Comparison of ENCODE assay signal across 39 cellular contexts in genomic region chr6:118092086-118092485, GRCh38.
"Had no signal": no experiment of that assay in that cellular context is flagged by ENCODE, and none has a peak within 500 bp of the region (broad histone marks: within the 10 kb centered on the region; RNA-seq: fewer than 3 reads in every experiment).

No MANE protein-coding gene starts in this region.

- FAIRE-seq: astrocyte, bronchial epithelial cell had no signal

- H3K27me3 Mint-ChIP-seq: activated naive CD4-positive, alpha-beta T cell treated with anti-CD3 and anti-CD28 coated beads, Interleukin-2, amount 10 ng/mL, durations not matched to agents 7 days and 5 days; activated naive CD8-positive, alpha-beta T cell treated with anti-CD3 and anti-CD28 coated beads, Interleukin-2, amount 10 ng/mL, durations not matched to agents 7 days and 5 days; activated naive CD8-positive, alpha-beta T cell treated with anti-CD3 and anti-CD28 coated beads, Interleukin-2, amount 50 U/mL, for 24 hours; activated T-cell treated with anti-CD3 and anti-CD28 coated beads, Interleukin-2, amount 50 U/mL, for 24 hours; brain had no signal

- H3K4me1 ChIP-seq: adrenal gland, ascending aorta, body of pancreas, breast epithelium had no signal

- H3K27ac Mint-ChIP-seq: activated naive CD4-positive, alpha-beta T cell treated with anti-CD3 and anti-CD28 coated beads for 36 hours; activated naive CD4-positive, alpha-beta T cell treated with anti-CD3 and anti-CD28 coated beads, Interleukin-2, amount 10 ng/mL, durations not matched to agents 7 days and 5 days; activated naive CD4-positive, alpha-beta T cell treated with anti-CD3 and anti-CD28 coated beads, Interleukin-2, amount 50 U/mL, for 24 hours; activated naive CD4-positive, alpha-beta T cell treated with anti-CD3 and anti-CD28 coated beads, Interleukin-2, amount 50 U/mL, for 72 hours; activated naive CD8-positive, alpha-beta T cell; activated naive CD8-positive, alpha-beta T cell treated with anti-CD3 and anti-CD28 coated beads for 36 hours; activated naive CD8-positive, alpha-beta T cell treated with anti-CD3 and anti-CD28 coated beads, Interleukin-2, amount 10 ng/mL, durations not matched to agents 7 days and 5 days; activated naive CD8-positive, alpha-beta T cell treated with anti-CD3 and anti-CD28 coated beads, Interleukin-2, amount 50 U/mL, for 24 hours; activated T-cell treated with anti-CD3 and anti-CD28 coated beads, Interleukin-2, amount 50 U/mL, for 24 hours; activated T-cell treated with anti-CD3 and anti-CD28 coated beads, Interleukin-2, amount 50 U/mL, for 72 hours; activated T-helper 1 cell treated with anti-CD3 and anti-CD28 coated beads, Interleukin-12 subunit alpha, Interleukin-12 subunit beta, Interleukin-2, Interleukin-4 antibody, amounts not matched to agents 30 ng/mL and 10 ng/mL and 1 ng/mL, durations not matched to agents 14 hours and 24 hours and 36 hours; activated T-helper 17 cell treated with anti-CD3 and anti-CD28 coated beads, Interleukin-2, amount 50 U/mL, for 72 hours; activated T-helper 2 cell treated with anti-CD3 and anti-CD28 coated beads, Interferon-gamma antibody, Interleukin-2, Interleukin-4, amounts not matched to agents 10 μg/mL and 5 μg/mL and 100 μg/mL, durations not matched to agents 14 hours and 24 hours and 36 hours; brain had no signal

- H3K27ac ChIP-seq: adrenal gland, ascending aorta, body of pancreas, brain microvascular endothelial cell, breast epithelium, cardiac muscle cell had no signal

- H3K9me3 ChIP-seq: adrenal gland, ascending aorta, body of pancreas had no signal

- H3K36me3 ChIP-seq: adrenal gland, ascending aorta, brain microvascular endothelial cell, breast epithelium, cardiac muscle cell had no signal

- H3K27me3 ChIP-seq: adrenal gland, ascending aorta, body of pancreas, brain microvascular endothelial cell, breast epithelium, cardiac muscle cell had no signal

- H3K4me3 ChIP-seq: adrenal gland, ascending aorta, body of pancreas, breast epithelium, cardiac muscle cell had no signal

- H3K4me3 Mint-ChIP-seq: activated naive CD4-positive, alpha-beta T cell treated with anti-CD3 and anti-CD28 coated beads for 36 hours; activated naive CD4-positive, alpha-beta T cell treated with anti-CD3 and anti-CD28 coated beads, Interleukin-2, amount 10 ng/mL, durations not matched to agents 7 days and 5 days; activated naive CD4-positive, alpha-beta T cell treated with anti-CD3 and anti-CD28 coated beads, Interleukin-2, amount 50 U/mL, for 24 hours; activated naive CD8-positive, alpha-beta T cell; activated naive CD8-positive, alpha-beta T cell treated with anti-CD3 and anti-CD28 coated beads for 36 hours; activated naive CD8-positive, alpha-beta T cell treated with anti-CD3 and anti-CD28 coated beads, Interleukin-2, amount 10 ng/mL, durations not matched to agents 7 days and 5 days; activated naive CD8-positive, alpha-beta T cell treated with anti-CD3 and anti-CD28 coated beads, Interleukin-2, amount 50 U/mL, for 24 hours; activated T-cell treated with anti-CD3 and anti-CD28 coated beads, Interleukin-2, amount 50 U/mL, for 24 hours; activated T-cell treated with anti-CD3 and anti-CD28 coated beads, Interleukin-2, amount 50 U/mL, for 4 hours; activated T-cell treated with anti-CD3 and anti-CD28 coated beads, Interleukin-2, amount 50 U/mL, for 72 hours; activated T-helper 1 cell treated with anti-CD3 and anti-CD28 coated beads, Interleukin-12 subunit alpha, Interleukin-12 subunit beta, Interleukin-2, Interleukin-4 antibody, amounts not matched to agents 30 ng/mL and 10 ng/mL and 1 ng/mL, durations not matched to agents 14 hours and 24 hours and 36 hours; activated T-helper 17 cell treated with anti-CD3 and anti-CD28 coated beads, Interleukin-2, amount 50 U/mL, for 72 hours; brain; central memory CD8-positive, alpha-beta T cell had no signal

- DNase-seq: activated effector memory CD4-positive, alpha-beta T cell treated with anti-CD3 and anti-CD28 coated beads, Interleukin-2, amount 50 U/mL, for 16 hours; activated effector memory CD4-positive, alpha-beta T cell treated with Interleukin-2 at 50 U/mL for 16 hours; activated gamma-delta T cell; activated gamma-delta T cell treated with Interleukin-2 at 50 U/mL for 16 hours; activated naive CD4-positive, alpha-beta T cell; activated naive CD4-positive, alpha-beta T cell treated with anti-CD3 and anti-CD28 coated beads for 36 hours; activated naive CD4-positive, alpha-beta T cell treated with anti-CD3 and anti-CD28 coated beads, Interleukin-2, amount 10 ng/mL, durations not matched to agents 7 days and 5 days; activated naive CD4-positive, alpha-beta T cell treated with anti-CD3 and anti-CD28 coated beads, Interleukin-2, amount 50 U/mL, for 16 hours; activated naive CD4-positive, alpha-beta T cell treated with Interleukin-2 at 50 U/mL for 16 hours; activated naive CD8-positive, alpha-beta T cell treated with anti-CD3 and anti-CD28 coated beads for 36 hours; activated naive CD8-positive, alpha-beta T cell treated with anti-CD3 and anti-CD28 coated beads, Interleukin-2, amount 10 ng/mL, durations not matched to agents 7 days and 5 days; activated naive CD8-positive, alpha-beta T cell treated with anti-CD3 and anti-CD28 coated beads, Interleukin-2, amount 50 U/mL, for 24 hours; activated T-cell treated with anti-CD3 and anti-CD28 coated beads, Interleukin-2, amount 50 U/mL, for 24 hours; activated T-cell treated with anti-CD3 and anti-CD28 coated beads, Interleukin-2, amount 50 U/mL, for 4 hours; activated T-cell treated with anti-CD3 and anti-CD28 coated beads, Interleukin-2, amount 50 U/mL, for 48 hours; activated T-cell treated with anti-CD3 and anti-CD28 coated beads, Interleukin-2, amount 50 U/mL, for 72 hours; adrenal gland; amniotic stem cell; amygdala; anterior cingulate cortex; aorta; body of pancreas; brain microvascular endothelial cell; caudate nucleus; central memory CD4-positive, alpha-beta T cell; cerebellar nuclear complex had no signal

- H3K4me1 Mint-ChIP-seq: activated naive CD4-positive, alpha-beta T cell treated with anti-CD3 and anti-CD28 coated beads, Interleukin-2, amount 10 ng/mL, durations not matched to agents 7 days and 5 days; activated naive CD4-positive, alpha-beta T cell treated with anti-CD3 and anti-CD28 coated beads, Interleukin-2, amount 50 U/mL, for 24 hours; activated naive CD8-positive, alpha-beta T cell treated with anti-CD3 and anti-CD28 coated beads for 36 hours; activated naive CD8-positive, alpha-beta T cell treated with anti-CD3 and anti-CD28 coated beads, Interleukin-2, amount 10 ng/mL, durations not matched to agents 7 days and 5 days; activated naive CD8-positive, alpha-beta T cell treated with anti-CD3 and anti-CD28 coated beads, Interleukin-2, amount 50 U/mL, for 24 hours; activated T-helper 17 cell treated with anti-CD3 and anti-CD28 coated beads, Interleukin-2, amount 50 U/mL, for 72 hours; central memory CD8-positive, alpha-beta T cell had no signal

- H3K36me3 Mint-ChIP-seq: activated naive CD4-positive, alpha-beta T cell treated with anti-CD3 and anti-CD28 coated beads, Interleukin-2, amount 10 ng/mL, durations not matched to agents 7 days and 5 days; activated naive CD8-positive, alpha-beta T cell; activated naive CD8-positive, alpha-beta T cell treated with anti-CD3 and anti-CD28 coated beads, Interleukin-2, amount 10 ng/mL, durations not matched to agents 7 days and 5 days had no signal

- ATAC-seq: activated naive CD4-positive, alpha-beta T cell treated with anti-CD3 and anti-CD28 coated beads, Interleukin-2, amount 50 U/mL, for 72 hours; activated naive CD8-positive, alpha-beta T cell treated with anti-CD3 and anti-CD28 coated beads, Interleukin-2, amount 50 U/mL, for 24 hours; activated T-cell treated with anti-CD3 and anti-CD28 coated beads, Interleukin-2, amount 50 U/mL, for 4 hours; activated T-cell treated with anti-CD3 and anti-CD28 coated beads, Interleukin-2, amount 50 U/mL, for 72 hours; activated T-helper 17 cell treated with anti-CD3 and anti-CD28 coated beads, Interleukin-2, amount 50 U/mL, for 72 hours; body of pancreas had no signal
